In genomic region chr5:124736814-124737186, GRCh38 we compare ENCODE assay signal across 13 cellular contexts. TPM values are rescaled to one million over a fixed set of nuclear protein-coding genes. Genes with fewer than 3 reads are reported as not detected.
DNase-seq lines count a peak whose midpoint lies in the region; ATAC-seq and TF ChIP-seq lines count a peak whose summit lies in the region.
"Had no signal": no experiment of that assay in that cellular context is flagged by ENCODE, and none has a peak within 500 bp of the region (broad histone marks: within the 10 kb centered on the region; RNA-seq: fewer than 3 reads in every experiment).

No MANE protein-coding gene starts in this region.

- H3K9me3 ChIP-seq in left ventricle myocardium inferior (replicated peaks) (no peaks in the 10 kb centered on the region), mucosa of rectum (ENCODE audit: control insufficient read depth in 2 of 2, low read length in 2 of 2) (no peaks in the 10 kb centered on the region)
- H3K9me3 ChIP-seq: ovary, suprapubic skin had no signal

- peaks cover 6% of the 10 kb centered on the region for H3K27me3 Mint-ChIP-seq in brain

- H3K9me3 Mint-ChIP-seq in brain: no peaks in the 10 kb centered on the region
- H3K9me3 Mint-ChIP-seq: activated naive CD8-positive, alpha-beta T cell treated with anti-CD3 and anti-CD28 coated beads, Interleukin-2, amount 10 ng/mL, durations not matched to agents 7 days and 5 days had no signal

- H3K27me3 ChIP-seq in left ventricle myocardium inferior (ENCODE audit: low read depth) (no peaks in the 10 kb centered on the region), mucosa of rectum (ENCODE audit: control insufficient read depth in 2 of 2, insufficient read depth in 2 of 2, low read length in 2 of 2) (no peaks in the 10 kb centered on the region)
- H3K27me3 ChIP-seq: ovary had no signal

- no peak overlapping the region for H3K9ac ChIP-seq in mucosa of rectum (ENCODE audit: low read depth in 1 of 2, low read length in 2 of 2)

- no peak for DNase-seq in left ventricle myocardium inferior
- DNase-seq in left cardiac atrium: no peak
- DNase-seq in anterior cingulate cortex (lab: John Stamatoyannopoulos, UW): no peak
- DNase-seq in SIG-M5 (lab: John Stamatoyannopoulos, UW): no peak
- DNase-seq in activated CD4-positive, alpha-beta T cell treated with anti-CD3 and anti-CD28 coated beads, Interleukin-2, amount 50 U/mL, for 48 hours: no peak
- DNase-seq: activated naive CD8-positive, alpha-beta T cell treated with anti-CD3 and anti-CD28 coated beads, Interleukin-2, amount 10 ng/mL, durations not matched to agents 7 days and 5 days; cerebellar nuclear complex; ovary; SW 1271 had no signal

- H3K36me3 ChIP-seq in left ventricle myocardium inferior (no peaks in the 10 kb centered on the region), mucosa of rectum (ENCODE audit: control insufficient read depth in 2 of 2, insufficient read depth in 2 of 2, low read length in 2 of 2) (no peaks in the 10 kb centered on the region)
- H3K36me3 ChIP-seq: ovary, suprapubic skin had no signal

- H3K27ac Mint-ChIP-seq in brain: peak overlapping the region in 3 of 5 experiments; percentile 72 to 92 (median 90)
- H3K27ac Mint-ChIP-seq: activated naive CD8-positive, alpha-beta T cell treated with anti-CD3 and anti-CD28 coated beads, Interleukin-2, amount 10 ng/mL, durations not matched to agents 7 days and 5 days had no signal

- no peak overlapping the region for H3K4me3 ChIP-seq in left ventricle myocardium inferior
- no peak overlapping the region for H3K4me3 ChIP-seq in mucosa of rectum (ENCODE audit: low read length in 2 of 2)
- H3K4me3 ChIP-seq: ovary had no signal

- H3K4me3 Mint-ChIP-seq in brain: peak overlapping the region in 2 of 5 experiments; percentile 70 to 86
- H3K4me3 Mint-ChIP-seq: activated naive CD8-positive, alpha-beta T cell treated with anti-CD3 and anti-CD28 coated beads, Interleukin-2, amount 10 ng/mL, durations not matched to agents 7 days and 5 days had no signal

- H3K27ac ChIP-seq in left ventricle myocardium inferior (replicated peaks): peak overlapping the region; percentile 55
- H3K27ac ChIP-seq in mucosa of rectum (ENCODE audit: low read depth in 2 of 2, low read length in 2 of 2): peak overlapping the region; percentile 26 to 28

- peaks cover 79% of the 10 kb centered on the region for H3K4me1 ChIP-seq in left ventricle myocardium inferior
- peaks cover 23 to 38% of the 10 kb centered on the region in 2 donors for H3K4me1 ChIP-seq in mucosa of rectum (ENCODE audit: control insufficient read depth in 2 of 2, insufficient read depth in 2 of 2, low read length in 2 of 2)

- intact Hi-C loops in left ventricle myocardium inferior (cut with micrococcal nuclease) (no loop called here), left cardiac atrium (cut with DNase I) (no loop called here)

- peaks cover 4% of the 10 kb centered on the region for H3K36me3 Mint-ChIP-seq in brain
- H3K36me3 Mint-ChIP-seq: activated naive CD8-positive, alpha-beta T cell treated with anti-CD3 and anti-CD28 coated beads, Interleukin-2, amount 10 ng/mL, durations not matched to agents 7 days and 5 days had no signal

- TF ChIP-seq CTCF in left ventricle myocardium inferior (IDR thresholded peaks at IDR 0.05; ENCODE audit: borderline replicate concordance) (no peak), brain (conservative IDR thresholded peaks at IDR 0.05) (no peak)

- H3K4me1 Mint-ChIP-seq in brain: peaks cover 84% of the 10 kb centered on the region
- H3K4me1 Mint-ChIP-seq: activated naive CD8-positive, alpha-beta T cell treated with anti-CD3 and anti-CD28 coated beads, Interleukin-2, amount 10 ng/mL, durations not matched to agents 7 days and 5 days had no signal

- ATAC-seq in left cardiac atrium: no peak
- ATAC-seq in GM18907 (IDR thresholded peaks at IDR 0.05; ENCODE audit: unreplicated experiment): no peak

RNA-seq across cellular contexts. Expression of gene ZNF608, which starts 9.6 kb away (rescaled TPM):
- total RNA-seq in left ventricle myocardium inferior: 6.8 TPM
- 10 to 100 TPM; 21.8 to 28.0 TPM for total RNA-seq in left cardiac atrium
- polyA plus RNA-seq in brain (ENCODE audit: insufficient read depth, low read depth, low replicate concordance): 15.6 TPM
- total RNA-seq: activated naive CD8-positive, alpha-beta T cell treated with anti-CD3 and anti-CD28 coated beads, Interleukin-2, amount 10 ng/mL, durations not matched to agents 7 days and 5 days had no signal
